Comparison of ENCODE assay signal across 8 cellular contexts in genomic region chr3:123201557-123202427, GRCh38. TPM values are rescaled to one million over a fixed set of nuclear protein-coding genes. Genes with fewer than 3 reads are reported as not detected.
A peak's percentile ranks its signal among the peaks of the same experiment; 100 is the strongest.
DNase-seq lines count a peak whose midpoint lies in the region; ATAC-seq and TF ChIP-seq lines count a peak whose summit lies in the region.

TSS of gene SEC22A (plus strand) at chr3:123201943. CDS start at chr3:123209218, 7,275 bp downstream.

- H3K4me1 Mint-ChIP-seq in chondrocyte (ENCODE audit: low read depth), result peaks cover 18% of the 10 kb centered on the region

- DNase-seq in AG10803 (ENCODE audit: low read depth) (peak; percentile 86), NCI-H460 (ENCODE audit: extremely low read depth, low read depth) (peak; percentile 79), chondrocyte (ENCODE audit: low spot score) (peak; percentile 97), kidney epithelial cell (ENCODE audit: low read depth) (peak; percentile 84)
- peak; percentile 89 for DNase-seq in activated CD4-positive, CD25-positive, alpha-beta regulatory T cell treated with anti-CD3 and anti-CD28 coated beads, Interleukin-2, amount 50 U/mL, for 72 hours
- DNase-seq in stimulated activated CD4-positive, alpha-beta T cell treated with anti-CD3 and anti-CD28 coated beads, Interleukin-15, amount 100 ng/mL, for 48 hours (ENCODE audit: low read depth in 2 of 2), result peak; percentile 91

- peaks cover 4% of the 10 kb centered on the region for H3K36me3 Mint-ChIP-seq in chondrocyte (ENCODE audit: low read depth)

- H3K9me3 Mint-ChIP-seq in chondrocyte (ENCODE audit: low read depth), result peaks cover 6% of the 10 kb centered on the region

- H3K27me3 Mint-ChIP-seq in chondrocyte (ENCODE audit: low read depth), result no peaks in the 10 kb centered on the region

- H3K27ac Mint-ChIP-seq in chondrocyte (ENCODE audit: unreplicated experiment), result peak within 1 kb of the TSS; percentile 91

- ATAC-seq in GM19043 (IDR thresholded peaks at IDR 0.05; ENCODE audit: low read depth, unreplicated experiment), result peak; percentile 93
- peak; percentile 92 for ATAC-seq in HG03378 (IDR thresholded peaks at IDR 0.05; ENCODE audit: unreplicated experiment)

- peak within 1 kb of the TSS; percentile 98 for H3K4me3 ChIP-seq in AG10803 (ENCODE audit: low read length)
- peak within 1 kb of the TSS; percentile 91 for H3K4me3 ChIP-seq in kidney epithelial cell (ENCODE audit: low read depth, low read length)

- no peaks in the 10 kb centered on the region for H3K36me3 ChIP-seq in kidney epithelial cell (ENCODE audit: control insufficient read depth, insufficient read depth, low read length)

- H3K4me3 Mint-ChIP-seq in chondrocyte (ENCODE audit: unreplicated experiment), result peak within 1 kb of the TSS; percentile 89

- TF ChIP-seq CTCF in AG10803 (conservative IDR thresholded peaks at IDR 0.05; ENCODE audit: low read length) (no peak), chondrocyte (IDR thresholded peaks at IDR 0.05) (no peak), kidney epithelial cell (IDR thresholded peaks at IDR 0.05; ENCODE audit: insufficient read depth, low read length, poor library complexity, severe bottlenecking) (no peak)

- no peaks in the 10 kb centered on the region for H3K27me3 ChIP-seq in kidney epithelial cell (ENCODE audit: control insufficient read depth, insufficient read depth, low read length)

RNA-seq across cellular contexts. Expression of gene SEC22A, which starts in this region (rescaled TPM):
- 18.5 and 21.7 TPM in 2 replicates for total RNA-seq in NCI-H460 (2014; rRNA removed; shearing (Covaris generic))
- polyA plus RNA-seq in NCI-H460 (2014; cell fraction: nucleus; rRNA removed), result 25.0 and 27.7 TPM in 2 replicates
- total RNA-seq in chondrocyte, result 14.4 to 20.2 TPM (median 16.7 TPM) in 3 replicates
- total RNA-seq in kidney epithelial cell, result 26.9 and 35.3 TPM in 2 replicates

Comparison
In these comparisons a context has a peak if more than half of its experiments do, and no peak if none do; other contexts are left out.
1. Peak in every context shown above with its lines: DNase-seq, ATAC-seq and H3K4me3 ChIP-seq.